Comparison of ENCODE assay signal across 8 cellular contexts in the genomic region with DNA sequence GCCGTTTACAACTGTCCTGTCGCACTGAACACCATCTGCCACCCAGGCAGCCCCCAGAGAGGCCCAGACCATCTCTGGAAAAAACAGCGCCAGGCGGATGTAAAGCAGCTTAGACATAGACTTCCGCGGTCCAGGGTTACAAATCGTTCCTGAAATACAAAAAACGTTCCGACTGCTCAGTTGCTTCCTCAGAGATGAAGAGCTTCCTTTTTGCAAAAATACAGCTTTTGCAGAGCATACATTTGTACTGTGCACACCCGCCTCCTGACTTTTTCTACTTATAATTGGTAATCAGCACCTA. TPM values are rescaled to one million over a fixed set of nuclear protein-coding genes. Genes with fewer than 3 reads are reported as not detected.
DNase-seq lines count a peak whose midpoint lies in the region; ATAC-seq and TF ChIP-seq lines count a peak whose summit lies in the region.

No MANE protein-coding gene starts in this region.

- no peak for TF ChIP-seq CTCF in WTC11 (IDR thresholded peaks at IDR 0.05)
- no peak for TF ChIP-seq CTCF in heart left ventricle (IDR thresholded peaks at IDR 0.05)

- H3K27ac ChIP-seq in heart left ventricle (peak overlapping the region in 11 of 12 donors; percentile 6 to 77 (median 46)), substantia nigra (ENCODE audit: low read depth, low read length, poor library complexity, severe bottlenecking) (peak overlapping the region; percentile 42), Karpas-422 (ENCODE audit: low read length) (no peak overlapping the region)

- WGBS in heart left ventricle, 4 donors, result 60 to 74% (median 65%) methylated on average over 10 of the region's 10 CpGs

- no peaks in the 10 kb centered on the region for H3K27me3 Mint-ChIP-seq in activated CD8-positive, alpha-beta memory T cell treated with anti-CD3 and anti-CD28 coated beads, Interleukin-2, amount 10 ng/mL, durations not matched to agents 7 days and 5 days
- H3K27me3 Mint-ChIP-seq in WTC11 (ENCODE audit: low read depth), result no peaks in the 10 kb centered on the region

- intact Hi-C loops in heart left ventricle (cut with DNase I), result loop anchor here in 5 of 10 donors (5.0 to 10.0 kb wide), 4 partner anchors 52 to 442 kb away; no protein-coding TSS in a partner anchor

- H2AFZ ChIP-seq in Karpas-422 (ENCODE audit: low read length), result no peak overlapping the region

- H3K36me3 ChIP-seq in heart left ventricle, result peaks cover 0 to 26% (median 11%) of the 10 kb centered on the region in 9 donors
- peaks cover 16% of the 10 kb centered on the region; the same call in 1 of the 2 replicates for H3K36me3 ChIP-seq in Karpas-422 (ENCODE audit: insufficient read depth, low read length)

- peaks cover 16% of the 10 kb centered on the region for H3K36me3 Mint-ChIP-seq in activated CD8-positive, alpha-beta memory T cell treated with anti-CD3 and anti-CD28 coated beads, Interleukin-2, amount 10 ng/mL, durations not matched to agents 7 days and 5 days
- peaks cover 30% of the 10 kb centered on the region for H3K36me3 Mint-ChIP-seq in WTC11

- no peaks in the 10 kb centered on the region for H3K9me3 Mint-ChIP-seq in activated CD8-positive, alpha-beta memory T cell treated with anti-CD3 and anti-CD28 coated beads, Interleukin-2, amount 10 ng/mL, durations not matched to agents 7 days and 5 days (ENCODE audit: low read depth)
- no peaks in the 10 kb centered on the region for H3K9me3 Mint-ChIP-seq in WTC11

- no peak overlapping the region for H3K4me2 ChIP-seq in Karpas-422 (ENCODE audit: low read depth, low read length, poor library complexity, severe bottlenecking)

- peaks cover 39% of the 10 kb centered on the region for H3K4me1 Mint-ChIP-seq in activated CD8-positive, alpha-beta memory T cell treated with anti-CD3 and anti-CD28 coated beads, Interleukin-2, amount 10 ng/mL, durations not matched to agents 7 days and 5 days
- peaks cover 22% of the 10 kb centered on the region for H3K4me1 Mint-ChIP-seq in WTC11

- peak; percentile 40 for ATAC-seq in activated CD8-positive, alpha-beta memory T cell treated with anti-CD3 and anti-CD28 coated beads, Interleukin-2, amount 10 ng/mL, durations not matched to agents 7 days and 5 days
- ATAC-seq in WTC11, result no peak
- ATAC-seq in heart left ventricle, result peak in 2 of 4 donors; percentile 22 to 33
- ATAC-seq in HG02852 (IDR thresholded peaks at IDR 0.05; ENCODE audit: unreplicated experiment), result no peak
- ATAC-seq in HG03039 (IDR thresholded peaks at IDR 0.05; ENCODE audit: unreplicated experiment), result no peak

- H3K4me1 ChIP-seq in heart left ventricle (peaks cover 0 to 80% (median 29%) of the 10 kb centered on the region in 12 donors), Karpas-422 (ENCODE audit: low read length) (peaks cover 3% of the 10 kb centered on the region; the same call in 1 of the 2 replicates)

- no peaks in the 10 kb centered on the region for H3K9me2 ChIP-seq in Karpas-422 (replicated peaks; ENCODE audit: insufficient read depth, low read length)

- no peak overlapping the region for H3K9ac ChIP-seq in Karpas-422 (ENCODE audit: low read length)

- H3K4me3 ChIP-seq in heart left ventricle, result peak overlapping the region in 2 of 12 donors; percentile 6 to 7
- H3K4me3 ChIP-seq in Karpas-422 (ENCODE audit: low read length), result no peak overlapping the region

- CTCF ChIA-PET in activated CD8-positive, alpha-beta memory T cell treated with anti-CD3 and anti-CD28 coated beads, Interleukin-2, amount 10 ng/mL, durations not matched to agents 7 days and 5 days (lab: Charles Lee), result interaction anchor here (0.6 to 1.5 kb wide), 7 partner anchors 9 to 614 kb away, joined by 3 to 7 read pairs (median 3); a partner anchor contains a TSS
- CTCF ChIA-PET in WTC11 (lab: Charles Lee), result interaction anchor here (0.8 kb wide), 1 partner anchor 276 kb away, joined by 3 read pairs; no protein-coding TSS in a partner anchor

- DNase-seq in activated CD8-positive, alpha-beta memory T cell treated with anti-CD3 and anti-CD28 coated beads, Interleukin-2, amount 10 ng/mL, durations not matched to agents 7 days and 5 days, result peak; percentile 49
- DNase-seq in activated CD8-positive, alpha-beta memory T cell treated with anti-CD3 and anti-CD28 coated beads, Interleukin-2, amount 50 U/mL, for 4 hours, result no peak
- DNase-seq in WTC11 (ENCODE audit: low spot score), result no peak
- peak in 2 of 5 donors; percentile 38 to 49 for DNase-seq in heart left ventricle
- DNase-seq in substantia nigra (lab: John Stamatoyannopoulos, UW), result peak in 17 of 49 donors; percentile 11 to 58 (median 25)
- no peak for DNase-seq in Karpas-422

- POLR2A ChIA-PET in WTC11 (lab: Charles Lee), result no interaction called here

- no peaks in the 10 kb centered on the region for H3K27me3 ChIP-seq in heart left ventricle
- no peaks in the 10 kb centered on the region for H3K27me3 ChIP-seq in Karpas-422 (ENCODE audit: low read length)

- H3K9me3 ChIP-seq in heart left ventricle, result no peaks in the 10 kb centered on the region
- H3K9me3 ChIP-seq in Karpas-422 (ENCODE audit: low read length), result no peaks in the 10 kb centered on the region

- H3K79me2 ChIP-seq in Karpas-422 (ENCODE audit: low read length), result peaks cover 70% of the 10 kb centered on the region

- H4K20me1 ChIP-seq in Karpas-422 (ENCODE audit: insufficient read depth, low read depth, low read length), result peaks cover 14% of the 10 kb centered on the region

- TF ChIP-seq POLR2A in heart left ventricle (IDR thresholded peaks at IDR 0.05), result no peak

- H3K27ac Mint-ChIP-seq in activated CD8-positive, alpha-beta memory T cell treated with anti-CD3 and anti-CD28 coated beads, Interleukin-2, amount 10 ng/mL, durations not matched to agents 7 days and 5 days, result peak overlapping the region; percentile 78
- H3K27ac Mint-ChIP-seq in WTC11, result peak overlapping the region; percentile 28; the same call in 1 of the 2 replicates

- peak overlapping the region; percentile 43 for H3K4me3 Mint-ChIP-seq in activated CD8-positive, alpha-beta memory T cell treated with anti-CD3 and anti-CD28 coated beads, Interleukin-2, amount 10 ng/mL, durations not matched to agents 7 days and 5 days
- H3K4me3 Mint-ChIP-seq in WTC11, result no peak overlapping the region

TF ChIP-seq in WTC11, 78 proteins besides CTCF, POLR2A, EP300 and RAD21:
- TF ChIP-seq, protein P1, sequence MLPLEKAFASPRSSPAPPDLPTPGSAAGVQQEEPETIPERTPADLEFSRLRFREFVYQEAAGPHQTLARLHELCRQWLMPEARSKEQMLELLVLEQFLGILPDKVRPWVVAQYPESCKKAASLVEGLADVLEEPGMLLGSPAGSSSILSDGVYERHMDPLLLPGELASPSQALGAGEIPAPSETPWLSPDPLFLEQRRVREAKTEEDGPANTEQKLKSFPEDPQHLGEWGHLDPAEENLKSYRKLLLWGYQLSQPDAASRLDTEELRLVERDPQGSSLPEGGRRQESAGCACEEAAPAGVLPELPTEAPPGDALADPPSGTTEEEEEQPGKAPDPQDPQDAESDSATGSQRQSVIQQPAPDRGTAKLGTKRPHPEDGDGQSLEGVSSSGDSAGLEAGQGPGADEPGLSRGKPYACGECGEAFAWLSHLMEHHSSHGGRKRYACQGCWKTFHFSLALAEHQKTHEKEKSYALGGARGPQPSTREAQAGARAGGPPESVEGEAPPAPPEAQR (CRISPR knock-in tag; IDR thresholded peaks at IDR 0.05), result no peak
- TF ChIP-seq CREB1 (CRISPR knock-in tag; IDR thresholded peaks at IDR 0.05), result no peak

RNA-seq across cellular contexts. Expression of a gene that starts 11.4 kb away (rescaled TPM):
- 10 to 100 TPM; 21.6 to 22.2 TPM for total RNA-seq in activated CD8-positive, alpha-beta memory T cell treated with anti-CD3 and anti-CD28 coated beads, Interleukin-2, amount 10 ng/mL, durations not matched to agents 7 days and 5 days
- total RNA-seq in WTC11 (2021), result 32.7 to 38.7 TPM (median 33.6 TPM) in 3 replicates
- 10 to 100 TPM in 3 of 9 donors, 1 to 10 TPM in 6; 5.3 to 14.7 (median 7.4) TPM for total RNA-seq in heart left ventricle
- 10 to 100 TPM in 1 of 2 donors, 1 to 10 TPM in 1; 4.1 to 17.2 TPM for polyA plus RNA-seq in heart left ventricle
- 10.0 and 15.4 TPM in 2 replicates for total RNA-seq in Karpas-422 (2014; rRNA removed; shearing (Covaris generic); ENCODE audit: low replicate concordance)

RNA-seq across cellular contexts. Expression of a gene that starts 47.6 kb away (rescaled TPM):
- total RNA-seq in activated CD8-positive, alpha-beta memory T cell treated with anti-CD3 and anti-CD28 coated beads, Interleukin-2, amount 10 ng/mL, durations not matched to agents 7 days and 5 days, result 10 to 100 TPM; 56.2 to 66.0 TPM
- 79.4 to 84.3 TPM (median 79.9 TPM) in 3 replicates for total RNA-seq in WTC11 (2021)
- total RNA-seq in heart left ventricle, result 10 to 100 TPM; 35.8 to 86.5 (median 51.1) TPM
- 10 to 100 TPM; 29.1 to 96.6 TPM for polyA plus RNA-seq in heart left ventricle
- 27.3 and 82.4 TPM in 2 replicates for total RNA-seq in Karpas-422 (2014; rRNA removed; shearing (Covaris generic); ENCODE audit: low replicate concordance)
